18 cellular contexts compared by ENCODE assay signal in genomic region chr5:67941750-67942450, GRCh38.
A peak's percentile ranks its signal among the peaks of the same experiment; 100 is the strongest.
DNase-seq lines count a peak whose midpoint lies in the region; ATAC-seq and TF ChIP-seq lines count a peak whose summit lies in the region.
"Had no signal": no experiment of that assay in that cellular context is flagged by ENCODE, and none has a peak within 500 bp of the region (broad histone marks: within the 10 kb centered on the region; RNA-seq: fewer than 3 reads in every experiment).

No MANE protein-coding gene starts in this region.

- peaks cover 3 to 19% (median 3%) of the 10 kb centered on the region in 3 donors for H3K4me1 ChIP-seq in gastroesophageal sphincter
- H3K4me1 ChIP-seq in suprapubic skin: no peaks in the 10 kb centered on the region
- no peaks in the 10 kb centered on the region for H3K4me1 ChIP-seq in tibial nerve
- H3K4me1 ChIP-seq: BE2C, parathyroid adenoma had no signal

- H3K4me3 ChIP-seq in choroid plexus epithelial cell (ENCODE audit: low read depth, low read length): no peak overlapping the region
- no peak overlapping the region for H3K4me3 ChIP-seq in gastroesophageal sphincter
- no peak overlapping the region for H3K4me3 ChIP-seq in suprapubic skin
- H3K4me3 ChIP-seq in tibial nerve: no peak overlapping the region

- peak; percentile 58 for ATAC-seq in gastroesophageal sphincter
- ATAC-seq: activated CD8-positive, alpha-beta T cell treated with anti-CD3 and anti-CD28 coated beads, Interleukin-2, amount 10 ng/mL, durations not matched to agents 7 days and 5 days had no signal

- peak overlapping the region; percentile 49 to 72 (median 62) for H3K27ac ChIP-seq in gastroesophageal sphincter
- peak overlapping the region; percentile 25 for H3K27ac ChIP-seq in suprapubic skin
- H3K27ac ChIP-seq in tibial nerve: no peak overlapping the region
- H3K27ac ChIP-seq: KMS-11, parathyroid adenoma had no signal

- WGBS in gastroesophageal sphincter (ENCODE audit: low coverage in 1 of 2), 2 donors: 20 to 21% methylated on average over 3 of the region's 3 CpGs
- WGBS in suprapubic skin: 36% methylated on average over 3 of the region's 3 CpGs
- WGBS in tibial nerve, 2 donors: 47 to 54% methylated on average over 3 of the region's 3 CpGs

- TF ChIP-seq EP300 in gastroesophageal sphincter (IDR thresholded peaks at IDR 0.05) (no peak), suprapubic skin (IDR thresholded peaks at IDR 0.05) (no peak), tibial nerve (IDR thresholded peaks at IDR 0.05) (no peak)

- H3K27me3 ChIP-seq in gastroesophageal sphincter (no peaks in the 10 kb centered on the region), suprapubic skin (no peaks in the 10 kb centered on the region), tibial nerve (no peaks in the 10 kb centered on the region)
- H3K27me3 ChIP-seq: BE2C had no signal

- H3K36me3 ChIP-seq in gastroesophageal sphincter (no peaks in the 10 kb centered on the region), suprapubic skin (no peaks in the 10 kb centered on the region), tibial nerve (no peaks in the 10 kb centered on the region)
- H3K36me3 ChIP-seq: BE2C had no signal

- TF ChIP-seq CTCF in choroid plexus epithelial cell (conservative IDR thresholded peaks at IDR 0.05; ENCODE audit: low read depth, low read length): no peak
- TF ChIP-seq CTCF in gastroesophageal sphincter (IDR thresholded peaks at IDR 0.05): no peak
- no peak for TF ChIP-seq CTCF in suprapubic skin (IDR thresholded peaks at IDR 0.05)
- TF ChIP-seq CTCF in GM20000 (IDR thresholded peaks at IDR 0.05; ENCODE audit: extremely low read depth, missing control alignments): no peak
- TF ChIP-seq CTCF in tibial nerve (IDR thresholded peaks at IDR 0.05): no peak

- DNase-seq in RPMI7951 (ENCODE audit: low read depth) (peak; percentile 44), choroid plexus epithelial cell (ENCODE audit: low read depth) (peak; percentile 13), suprapubic skin (ENCODE audit: low spot score in 2 of 2) (no peak), GM20000 (ENCODE audit: low spot score) (no peak), tibial nerve (ENCODE audit: low spot score in 2 of 2) (no peak), amniotic stem cell (lab: John Stamatoyannopoulos, UW) (no peak), SK-N-DZ (ENCODE audit: low spot score) (no peak)
- DNase-seq: activated B cell treated with CpG ODN at 0.5 μM for 24 hours; activated CD8-positive, alpha-beta T cell treated with anti-CD3 and anti-CD28 coated beads, Interleukin-2, amount 10 ng/mL, durations not matched to agents 7 days and 5 days; activated naive CD8-positive, alpha-beta T cell treated with anti-CD3 and anti-CD28 coated beads for 36 hours; activated T-cell treated with anti-CD3 and anti-CD28 coated beads, Interleukin-2, amount 50 U/mL, for 48 hours; BE2C; H7; NCI-H1105 treated with DMSO at 0.1 percent for 48 hours; NCI-H69 had no signal

- H3K9me3 ChIP-seq in gastroesophageal sphincter (no peaks in the 10 kb centered on the region), suprapubic skin (no peaks in the 10 kb centered on the region), tibial nerve (no peaks in the 10 kb centered on the region)
- H3K9me3 ChIP-seq: BE2C had no signal

- no peak for TF ChIP-seq POLR2A in gastroesophageal sphincter (IDR thresholded peaks at IDR 0.05)
- TF ChIP-seq POLR2A in suprapubic skin (IDR thresholded peaks at IDR 0.05): no peak
- TF ChIP-seq POLR2A in tibial nerve (IDR thresholded peaks at IDR 0.05): no peak

Comparison
In these comparisons a context has a peak if more than half of its experiments do, and no peak if none do; other contexts are left out.
1. DNase-seq: peak in RPMI7951 (single experiment) and choroid plexus epithelial cell (single experiment); none in suprapubic skin (0 of 2), GM20000 (single experiment), tibial nerve (0 of 2), amniotic stem cell (single experiment) and SK-N-DZ (single experiment).
2. H3K27ac ChIP-seq: peak in gastroesophageal sphincter (4 of 4) and suprapubic skin (single experiment); none in tibial nerve (0 of 4).